ENCODE assay signal across 26 cellular contexts in genomic region chr2:88811681-88812080, GRCh38.
"Had no signal": no experiment of that assay in that cellular context is flagged by ENCODE, and none has a peak within 500 bp of the region (broad histone marks: within the 10 kb centered on the region; RNA-seq: fewer than 3 reads in every experiment).

No MANE protein-coding gene starts in this region.

- H3K4me2 ChIP-seq: hepatocyte, neural progenitor cell had no signal

- ATAC-seq: left cardiac atrium, lower lobe of right lung, natural killer cell, sciatic nerve had no signal

- H3K4me3 ChIP-seq: hepatocyte, lower lobe of right lung, neural progenitor cell, ovary, prostate gland, skin epidermis, suprapubic skin, thoracic aorta, tibial nerve, uterus had no signal

- H3K4me1 ChIP-seq: lower lobe of right lung, neural progenitor cell, prostate gland, suprapubic skin, tibial nerve, uterus had no signal

- H3K27ac Mint-ChIP-seq: natural killer cell; nephron progenitor cell; neural progenitor cell; stimulated activated naive CD8-positive, alpha-beta T cell treated with anti-CD3 and anti-CD28 coated beads, Interleukin-15, Interleukin-2, amounts not matched to agents 100 ng/mL and 50 ng/mL, for 24 hours; type B pancreatic cell had no signal

- H3K4me3 Mint-ChIP-seq: natural killer cell; nephron progenitor cell; neural progenitor cell; stimulated activated naive CD8-positive, alpha-beta T cell treated with anti-CD3 and anti-CD28 coated beads, Interleukin-15, Interleukin-2, amounts not matched to agents 100 ng/mL and 50 ng/mL, for 24 hours; type B pancreatic cell had no signal

- H3K27me3 Mint-ChIP-seq: stimulated activated naive CD8-positive, alpha-beta T cell treated with anti-CD3 and anti-CD28 coated beads, Interleukin-15, Interleukin-2, amounts not matched to agents 100 ng/mL and 50 ng/mL, for 24 hours; type B pancreatic cell had no signal

- H3K36me3 Mint-ChIP-seq: natural killer cell, neural progenitor cell, type B pancreatic cell had no signal

- H3K27me3 ChIP-seq: hepatocyte, neural progenitor cell, ovary, suprapubic skin, tibial nerve, uterus had no signal

- H3K9me3 ChIP-seq: ovary, prostate gland, suprapubic skin, thoracic aorta, uterus had no signal

- H2AFZ ChIP-seq: hepatocyte, neural progenitor cell had no signal

- H3K79me2 ChIP-seq: hepatocyte had no signal

- H3K9me3 Mint-ChIP-seq: natural killer cell had no signal

- H3K36me3 ChIP-seq: lower lobe of right lung, neural progenitor cell, ovary, prostate gland, suprapubic skin, thoracic aorta, tibial nerve, uterus had no signal

- H3K4me1 Mint-ChIP-seq: natural killer cell, nephron progenitor cell had no signal

- H3K9ac ChIP-seq: neural progenitor cell had no signal

- H3K27ac ChIP-seq: hepatocyte, lower lobe of right lung, neural progenitor cell, ovary, prostate gland, suprapubic skin, thoracic aorta, tibial nerve, uterus had no signal

- DNase-seq: islet precursor cell; left cardiac atrium; lower lobe of right lung; mammary epithelial cell; mesenchymal stem cell; natural killer cell; nephron progenitor cell; ovary; retina; right cardiac atrium; stimulated activated CD4-positive, alpha-beta T cell treated with anti-CD3 and anti-CD28 coated beads, Interleukin-12 subunit alpha, Interleukin-12 subunit beta, amount 100 ng/mL, for 4 hours; stimulated activated CD4-positive, alpha-beta T cell treated with anti-CD3 and anti-CD28 coated beads, Interleukin-15, amount 100 ng/mL, for 24 hours; stimulated activated CD4-positive, alpha-beta T cell treated with anti-CD3 and anti-CD28 coated beads, Interleukin-2, amount 100 ng/mL, for 24 hours; stimulated activated CD4-positive, alpha-beta T cell treated with anti-CD3 and anti-CD28 coated beads, Interleukin-4, amount 100 ng/mL, for 1 hour; stimulated activated naive CD4-positive, alpha-beta T cell; uterus had no signal
